Comparison of ENCODE assay signal across 8 cellular contexts in genomic region chr16:30395155-30395991, GRCh38. TPM values are rescaled to one million over a fixed set of nuclear protein-coding genes. Genes with fewer than 3 reads are reported as not detected.
DNase-seq lines count a peak whose midpoint lies in the region; ATAC-seq, FAIRE-seq and TF ChIP-seq lines count a peak whose summit lies in the region.

Gene ZNF48 (plus strand): TSS chr16:30395420. CDS start chr16:30395795, 375 bp downstream.

- peak; percentile 93 for DNase-seq in ACHN
- DNase-seq in GM18507 (ENCODE audit: extremely low spot score, insufficient read length, low read depth), result peak; percentile 55
- DNase-seq in NCI-H2196 treated with DMSO at 0.1 percent for 48 hours (lab: John Stamatoyannopoulos, UW; ENCODE audit: unreplicated experiment), result peak; percentile 81
- peak; percentile 97 for DNase-seq in kidney
- peak; percentile 77 for DNase-seq in smooth muscle cell of the brain vasculature (ENCODE audit: low read depth, low spot score)

- H3K9me3 ChIP-seq in kidney (ENCODE audit: control insufficient read depth in 1 of 2, low read length in 2 of 2), result no peaks in the 10 kb centered on the region

- H3K36me3 ChIP-seq in kidney (ENCODE audit: control insufficient read depth in 1 of 2, insufficient read depth in 2 of 2, low read length in 2 of 2), result peaks cover 0 to 3% of the 10 kb centered on the region in 2 donors

- H3K27ac ChIP-seq in cingulate gyrus (ENCODE audit: low read depth, low read length) (peak within 1 kb of the TSS; percentile 69), kidney (ENCODE audit: low read depth in 2 of 2, low read length in 2 of 2) (peak within 1 kb of the TSS; percentile 28 to 43)

- FAIRE-seq in GM18507 (lab: Jason Lieb, UNC) (peak; percentile 38), kidney (lab: Jason Lieb, UNC) (no peak)

- peak within 1 kb of the TSS; percentile 83 for H3K4me3 ChIP-seq in WI38 (ENCODE audit: low read depth, low read length)
- peak within 1 kb of the TSS; percentile 68 to 76 for H3K4me3 ChIP-seq in kidney (ENCODE audit: low read length in 2 of 2)

- ATAC-seq in HG03097 (IDR thresholded peaks at IDR 0.05; ENCODE audit: low FRiP score, unreplicated experiment), result peak; percentile 45

- TF ChIP-seq CTCF in WI38 (IDR thresholded peaks at IDR 0.05; ENCODE audit: low read depth, low read length) (no peak), kidney (IDR thresholded peaks at IDR 0.05; ENCODE audit: borderline replicate concordance, extremely low read depth, insufficient read depth) (peak; percentile 37)

- in situ Hi-C loops in ACHN (cut with HindIII; ENCODE audit: low pct_ligation_motif_present, low pct_unique_long_range_greater_than_20kb, low sequenced_read_pairs), result no loop called here

- intact Hi-C loops in kidney (cut with DNase I), result no loop called here

- H3K9ac ChIP-seq in kidney (ENCODE audit: low read length in 2 of 2), result peak within 1 kb of the TSS; percentile 65 to 71

- peaks cover 6 to 9% of the 10 kb centered on the region in 2 donors for H3K4me1 ChIP-seq in kidney (ENCODE audit: control insufficient read depth in 1 of 2, insufficient read depth in 1 of 2, low read depth in 1 of 2, low read length in 2 of 2)

RNA-seq across cellular contexts. Expression of gene ZNF48, which starts in this region (rescaled TPM):
- 9.7 TPM for total RNA-seq in kidney
- 6.9 TPM for polyA plus RNA-seq in kidney (ENCODE audit: insufficient read depth, low read depth, low replicate concordance)

Comparison
In these comparisons a context has a peak if more than half of its experiments do, and no peak if none do; other contexts are left out.
1. Peak in every context shown above with its lines: DNase-seq, ATAC-seq, H3K4me3 ChIP-seq and H3K27ac ChIP-seq.